ENCODE assay signal across 8 cellular contexts in genomic region chr12:10153271-10154144, GRCh38.
DNase-seq lines count a peak whose midpoint lies in the region; ATAC-seq and TF ChIP-seq lines count a peak whose summit lies in the region.

No MANE protein-coding gene starts in this region.

- peak; percentile 74 for TF ChIP-seq CTCF in epithelial cell of esophagus (IDR thresholded peaks at IDR 0.05; ENCODE audit: insufficient read depth, low read depth, low read length, missing control alignments)

- ATAC-seq in HG03039 (IDR thresholded peaks at IDR 0.05; ENCODE audit: unreplicated experiment) (peak; percentile 58), HG03342 (IDR thresholded peaks at IDR 0.05; ENCODE audit: unreplicated experiment) (no peak)

- peak overlapping the region; percentile 53 for H3K4me3 ChIP-seq in epithelial cell of esophagus (ENCODE audit: low read length)

- DNase-seq in ELR (ENCODE audit: low read depth) (peak; percentile 77), NOMO-1 treated with DMSO at 0.1 percent for 48 hours (lab: John Stamatoyannopoulos, UW; ENCODE audit: unreplicated experiment) (peak; percentile 68), epithelial cell of esophagus (ENCODE audit: low read depth) (peak; percentile 54), midbrain (lab: John Stamatoyannopoulos, UW) (peak; percentile 78)
- peak; percentile 47 for DNase-seq in activated CD8-positive, alpha-beta memory T cell treated with anti-CD3 and anti-CD28 coated beads, Interleukin-2, amount 50 U/mL, for 4 hours
- peak; percentile 27 for DNase-seq in stimulated activated CD8-positive, alpha-beta memory T cell treated with anti-CD3 and anti-CD28 coated beads, Interleukin-15, amount 100 ng/mL, for 24 hours (ENCODE audit: low read depth)

Comparison
In these comparisons a context has a peak if more than half of its experiments do, and no peak if none do; other contexts are left out.
1. DNase-seq: peak in every context shown above with its lines; median percentile 78 in midbrain; 77 in ELR; 68 in NOMO-1 treated with DMSO at 0.1 percent for 48 hours; 54 in epithelial cell of esophagus; 47 in activated CD8-positive, alpha-beta memory T cell treated with anti-CD3 and anti-CD28 coated beads, Interleukin-2, amount 50 U/mL, for 4 hours; 27 in stimulated activated CD8-positive, alpha-beta memory T cell treated with anti-CD3 and anti-CD28 coated beads, Interleukin-15, amount 100 ng/mL, for 24 hours.